Comparison of ENCODE assay signal across 16 cellular contexts in the genomic region with DNA sequence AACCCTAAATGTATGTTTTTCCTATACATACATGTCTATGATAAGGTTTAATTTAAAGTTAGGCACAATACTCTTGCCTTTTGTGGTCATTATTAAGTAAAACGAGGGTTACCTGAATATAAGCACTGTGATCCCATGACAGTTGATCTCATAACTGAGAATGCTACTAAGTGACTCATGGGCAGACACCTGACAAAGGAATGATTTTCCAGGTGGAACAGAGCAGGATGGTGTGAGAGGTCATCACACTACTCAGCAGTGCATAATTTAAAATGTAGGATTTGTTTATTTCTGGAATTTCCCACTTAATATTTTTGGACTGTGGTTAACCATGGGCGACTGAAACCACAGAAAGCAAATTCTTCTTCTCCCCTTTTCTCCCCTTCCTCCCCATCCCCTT.
DNase-seq lines count a peak whose midpoint lies in the region; ATAC-seq, FAIRE-seq and TF ChIP-seq lines count a peak whose summit lies in the region.
"Had no signal": no experiment of that assay in that cellular context is flagged by ENCODE, and none has a peak within 500 bp of the region (broad histone marks: within the 10 kb centered on the region; RNA-seq: fewer than 3 reads in every experiment).

No MANE protein-coding gene starts in this region.

- no peak for ATAC-seq in HG03108 (IDR thresholded peaks at IDR 0.05; ENCODE audit: unreplicated experiment)

- H3K4me1 ChIP-seq in astrocyte (ENCODE audit: insufficient read depth, low read length): no peaks in the 10 kb centered on the region
- peaks cover 0 to 5% of the 10 kb centered on the region in 2 experiments; a peak in 2 of 4 replicates for H3K4me1 ChIP-seq in SK-N-SH (ENCODE audit: control insufficient read depth in 1 of 2, insufficient read depth in 2 of 2, low read depth in 1 of 2, low read length in 1 of 2)
- H3K4me1 ChIP-seq: Caco-2 had no signal

- no peaks in the 10 kb centered on the region for H3K9me2 ChIP-seq in SK-N-SH

- H3K9ac ChIP-seq in astrocyte (ENCODE audit: low read length) (no peak overlapping the region), SK-N-SH (no peak overlapping the region)
- H3K9ac ChIP-seq: BLaER1 had no signal

- TF ChIP-seq EP300 in SK-N-SH (IDR thresholded peaks at IDR 0.05; ENCODE audit: borderline replicate concordance in 1 of 2, low read depth in 1 of 2, low read length in 1 of 2): no peak

- H3K9me3 ChIP-seq in astrocyte (ENCODE audit: insufficient read depth, low read depth, low read length): no peaks in the 10 kb centered on the region
- H3K9me3 ChIP-seq in SK-N-SH: no peaks in the 10 kb centered on the region
- H3K9me3 ChIP-seq: BLaER1, Caco-2 had no signal

- in situ Hi-C loops in Caki2 (cut with HindIII; ENCODE audit: low pct_unique_long_range_greater_than_20kb, low sequenced_read_pairs): no loop called here

- H3K36me3 Mint-ChIP-seq in astrocyte (ENCODE audit: low read depth, unreplicated experiment): peaks cover 9% of the 10 kb centered on the region
- H3K36me3 Mint-ChIP-seq: CD8-positive, alpha-beta memory T cell had no signal

- 98% methylated on average over 2 of the region's 2 CpGs for WGBS in SK-N-SH (ENCODE audit: low lambda C conversion rate)

- H3K4me3 ChIP-seq in astrocyte (ENCODE audit: insufficient read depth, low read depth, low read length) (no peak overlapping the region), epithelial cell of proximal tubule (ENCODE audit: low read depth, low read length) (no peak overlapping the region), SK-N-SH (ENCODE audit: low read depth in 2 of 2, low read length in 1 of 2) (no peak overlapping the region)
- H3K4me3 ChIP-seq: BLaER1 had no signal

- H3K36me3 ChIP-seq in astrocyte (ENCODE audit: insufficient read depth, low read length) (peaks cover 22% of the 10 kb centered on the region), SK-N-SH (replicated peaks in 1 of 2; ENCODE audit: control insufficient read depth in 1 of 2, insufficient read depth in 2 of 2, low read length in 1 of 2) (peaks cover 31 to 46% of the 10 kb centered on the region in 2 experiments)
- H3K36me3 ChIP-seq: BLaER1 had no signal

- TF ChIP-seq CTCF in astrocyte (IDR thresholded peaks at IDR 0.05; ENCODE audit: insufficient read depth, low read depth, low read length) (no peak), epithelial cell of proximal tubule (conservative IDR thresholded peaks at IDR 0.05; ENCODE audit: low read depth, low read length) (no peak), SK-N-SH (IDR thresholded peaks at IDR 0.05) (no peak)

- H3K4me2 ChIP-seq in astrocyte (ENCODE audit: low read length) (no peak overlapping the region), SK-N-SH (no peak overlapping the region)
- H3K4me2 ChIP-seq: BLaER1 had no signal

- CTCF ChIA-PET in SK-N-SH (lab: Yijun Ruan, JAX): no interaction called here

- H3F3A ChIP-seq in SK-N-SH (replicated peaks; ENCODE audit: insufficient read depth): peaks cover 3% of the 10 kb centered on the region

- no peak overlapping the region for H3K4me3 Mint-ChIP-seq in astrocyte (ENCODE audit: unreplicated experiment)
- H3K4me3 Mint-ChIP-seq: CD8-positive, alpha-beta memory T cell; H9 had no signal

- peaks cover 1% of the 10 kb centered on the region for H3K9me3 Mint-ChIP-seq in astrocyte (ENCODE audit: unreplicated experiment)
- H3K9me3 Mint-ChIP-seq: CD8-positive, alpha-beta memory T cell; H9 had no signal

- POLR2A ChIA-PET in SK-N-SH (lab: Yijun Ruan, JAX): no interaction called here

- H3K27ac ChIP-seq in astrocyte (ENCODE audit: low read depth, low read length) (no peak overlapping the region), SK-N-SH (ENCODE audit: low read depth in 2 of 2, low read length in 1 of 2) (no peak overlapping the region)
- H3K27ac ChIP-seq: BLaER1 had no signal

- no peaks in the 10 kb centered on the region for H3K79me2 ChIP-seq in astrocyte (ENCODE audit: insufficient read depth, low read length)
- H3K79me2 ChIP-seq in SK-N-SH (ENCODE audit: insufficient read depth): no peaks in the 10 kb centered on the region

- no peak overlapping the region for H3K27ac Mint-ChIP-seq in astrocyte (ENCODE audit: unreplicated experiment)
- H3K27ac Mint-ChIP-seq: CD8-positive, alpha-beta memory T cell had no signal

- H2AFZ ChIP-seq in astrocyte (ENCODE audit: low read depth, low read length) (no peak overlapping the region), SK-N-SH (ENCODE audit: low read depth) (no peak overlapping the region)

- no peaks in the 10 kb centered on the region for H4K20me1 ChIP-seq in astrocyte (ENCODE audit: insufficient read depth, low read length)
- H4K20me1 ChIP-seq in SK-N-SH (ENCODE audit: insufficient read depth): no peaks in the 10 kb centered on the region
- H4K20me1 ChIP-seq: BLaER1 had no signal

- H3K4me1 Mint-ChIP-seq in astrocyte (ENCODE audit: low read depth, unreplicated experiment): peaks cover 3% of the 10 kb centered on the region
- H3K4me1 Mint-ChIP-seq: CD8-positive, alpha-beta memory T cell had no signal

- TF ChIP-seq RAD21 in SK-N-SH (IDR thresholded peaks at IDR 0.05; ENCODE audit: low read length): no peak

- FAIRE-seq in astrocyte (lab: Jason Lieb, UNC): no peak

- peak; percentile 39 for DNase-seq in Caki2 (ENCODE audit: low read depth)
- DNase-seq in astrocyte (ENCODE audit: low read depth): peak; percentile 26
- peak; percentile 18 for DNase-seq in epithelial cell of proximal tubule (ENCODE audit: low read depth)
- peak; percentile 85 for DNase-seq in kidney tubule cell (ENCODE audit: low spot score)
- DNase-seq in foreskin melanocyte: no peak
- no peak for DNase-seq in SK-N-SH
- DNase-seq: 8988T; AML-193; Caco-2; CD8-positive, alpha-beta memory T cell; DMS53; GF-D8; GOT3; H9 had no signal

- no peaks in the 10 kb centered on the region for H3K27me3 Mint-ChIP-seq in astrocyte (ENCODE audit: low read depth, unreplicated experiment)
- H3K27me3 Mint-ChIP-seq: CD8-positive, alpha-beta memory T cell had no signal

- H3K27me3 ChIP-seq in astrocyte (ENCODE audit: insufficient read depth, low read length) (no peaks in the 10 kb centered on the region), SK-N-SH (ENCODE audit: insufficient read depth) (no peaks in the 10 kb centered on the region)
- H3K27me3 ChIP-seq: BLaER1 had no signal

TF ChIP-seq in SK-N-SH, 30 proteins besides CTCF, POLR2A, EP300 and RAD21:
- TF ChIP-seq, protein P1, sequence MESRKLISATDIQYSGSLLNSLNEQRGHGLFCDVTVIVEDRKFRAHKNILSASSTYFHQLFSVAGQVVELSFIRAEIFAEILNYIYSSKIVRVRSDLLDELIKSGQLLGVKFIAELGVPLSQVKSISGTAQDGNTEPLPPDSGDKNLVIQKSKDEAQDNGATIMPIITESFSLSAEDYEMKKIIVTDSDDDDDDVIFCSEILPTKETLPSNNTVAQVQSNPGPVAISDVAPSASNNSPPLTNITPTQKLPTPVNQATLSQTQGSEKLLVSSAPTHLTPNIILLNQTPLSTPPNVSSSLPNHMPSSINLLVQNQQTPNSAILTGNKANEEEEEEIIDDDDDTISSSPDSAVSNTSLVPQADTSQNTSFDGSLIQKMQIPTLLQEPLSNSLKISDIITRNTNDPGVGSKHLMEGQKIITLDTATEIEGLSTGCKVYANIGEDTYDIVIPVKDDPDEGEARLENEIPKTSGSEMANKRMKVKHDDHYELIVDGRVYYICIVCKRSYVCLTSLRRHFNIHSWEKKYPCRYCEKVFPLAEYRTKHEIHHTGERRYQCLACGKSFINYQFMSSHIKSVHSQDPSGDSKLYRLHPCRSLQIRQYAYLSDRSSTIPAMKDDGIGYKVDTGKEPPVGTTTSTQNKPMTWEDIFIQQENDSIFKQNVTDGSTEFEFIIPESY (IDR thresholded peaks at IDR 0.05; ENCODE audit: borderline replicate concordance, low read depth): no peak
- TF ChIP-seq, protein P2, sequence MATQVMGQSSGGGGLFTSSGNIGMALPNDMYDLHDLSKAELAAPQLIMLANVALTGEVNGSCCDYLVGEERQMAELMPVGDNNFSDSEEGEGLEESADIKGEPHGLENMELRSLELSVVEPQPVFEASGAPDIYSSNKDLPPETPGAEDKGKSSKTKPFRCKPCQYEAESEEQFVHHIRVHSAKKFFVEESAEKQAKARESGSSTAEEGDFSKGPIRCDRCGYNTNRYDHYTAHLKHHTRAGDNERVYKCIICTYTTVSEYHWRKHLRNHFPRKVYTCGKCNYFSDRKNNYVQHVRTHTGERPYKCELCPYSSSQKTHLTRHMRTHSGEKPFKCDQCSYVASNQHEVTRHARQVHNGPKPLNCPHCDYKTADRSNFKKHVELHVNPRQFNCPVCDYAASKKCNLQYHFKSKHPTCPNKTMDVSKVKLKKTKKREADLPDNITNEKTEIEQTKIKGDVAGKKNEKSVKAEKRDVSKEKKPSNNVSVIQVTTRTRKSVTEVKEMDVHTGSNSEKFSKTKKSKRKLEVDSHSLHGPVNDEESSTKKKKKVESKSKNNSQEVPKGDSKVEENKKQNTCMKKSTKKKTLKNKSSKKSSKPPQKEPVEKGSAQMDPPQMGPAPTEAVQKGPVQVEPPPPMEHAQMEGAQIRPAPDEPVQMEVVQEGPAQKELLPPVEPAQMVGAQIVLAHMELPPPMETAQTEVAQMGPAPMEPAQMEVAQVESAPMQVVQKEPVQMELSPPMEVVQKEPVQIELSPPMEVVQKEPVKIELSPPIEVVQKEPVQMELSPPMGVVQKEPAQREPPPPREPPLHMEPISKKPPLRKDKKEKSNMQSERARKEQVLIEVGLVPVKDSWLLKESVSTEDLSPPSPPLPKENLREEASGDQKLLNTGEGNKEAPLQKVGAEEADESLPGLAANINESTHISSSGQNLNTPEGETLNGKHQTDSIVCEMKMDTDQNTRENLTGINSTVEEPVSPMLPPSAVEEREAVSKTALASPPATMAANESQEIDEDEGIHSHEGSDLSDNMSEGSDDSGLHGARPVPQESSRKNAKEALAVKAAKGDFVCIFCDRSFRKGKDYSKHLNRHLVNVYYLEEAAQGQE (IDR thresholded peaks at IDR 0.05; ENCODE audit: low read depth, low read length): no peak
- no peak for TF ChIP-seq YY1 (IDR thresholded peaks at IDR 0.05; ENCODE audit: low read depth)

Comparison
In these comparisons a context has a peak if more than half of its experiments do, and no peak if none do; other contexts are left out.
1. DNase-seq: peak in Caki2 (single experiment), astrocyte (single experiment), epithelial cell of proximal tubule (single experiment) and kidney tubule cell (single experiment); none in foreskin melanocyte (single experiment) and SK-N-SH (single experiment).